23 cellular contexts compared by ENCODE assay signal in the genomic region with DNA sequence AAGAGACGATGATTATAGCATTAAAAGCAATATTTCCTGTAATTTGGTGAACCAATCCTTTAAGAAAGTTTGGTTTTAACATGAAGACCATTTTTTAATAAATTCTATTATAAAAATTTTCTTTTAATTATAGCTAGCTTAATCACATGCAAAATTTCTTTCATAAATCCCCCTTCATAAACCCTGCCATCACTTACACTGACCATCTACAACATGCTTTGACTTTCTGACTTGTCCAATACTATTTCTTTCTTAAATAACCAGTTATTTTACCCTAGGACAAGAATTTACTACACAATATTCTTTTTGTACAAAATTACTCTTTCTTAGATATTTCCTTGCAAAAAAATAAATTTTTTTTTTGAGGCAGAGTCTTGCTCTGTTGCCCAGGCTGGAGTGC.
DNase-seq lines count a peak whose midpoint lies in the region; TF ChIP-seq lines count a peak whose summit lies in the region.
"Had no signal": no experiment of that assay in that cellular context is flagged by ENCODE, and none has a peak within 500 bp of the region (broad histone marks: within the 10 kb centered on the region; RNA-seq: fewer than 3 reads in every experiment).

No MANE protein-coding gene starts in this region.

- no peak overlapping the region for H3K9ac ChIP-seq in Karpas-422 (ENCODE audit: low read length)

- H3K4me1 ChIP-seq in Karpas-422 (ENCODE audit: low read length) (peaks cover 4% of the 10 kb centered on the region; the same call in 1 of the 2 replicates), esophagus muscularis mucosa (no peaks in the 10 kb centered on the region)
- H3K4me1 ChIP-seq: tibial nerve had no signal

- H3K27me3 ChIP-seq in Karpas-422 (ENCODE audit: low read length) (0 out of 2 replicates have a peak, but pooled peaks cover 3% of the 10 kb centered on the region), esophagus muscularis mucosa (no peaks in the 10 kb centered on the region)
- H3K27me3 ChIP-seq: MG63, tibial nerve had no signal

- H3K36me3 ChIP-seq in Karpas-422 (ENCODE audit: insufficient read depth, low read length), result no peaks in the 10 kb centered on the region
- no peaks in the 10 kb centered on the region for H3K36me3 ChIP-seq in esophagus muscularis mucosa
- H3K36me3 ChIP-seq: MG63, tibial nerve had no signal

- H3K4me2 ChIP-seq in Karpas-422 (ENCODE audit: low read depth, low read length, poor library complexity, severe bottlenecking), result no peak overlapping the region

- TF ChIP-seq POLR2A in esophagus muscularis mucosa (IDR thresholded peaks at IDR 0.05; ENCODE audit: low read depth), result no peak

- WGBS in esophagus muscularis mucosa, result 97% methylated on average over 1 of the region's 1 CpG

- H3K9me3 ChIP-seq in Karpas-422 (ENCODE audit: low read length) (peaks cover 11% of the 10 kb centered on the region; the same call in 1 of the 2 replicates), esophagus muscularis mucosa (peaks cover 0 to 7% (median 0%) of the 10 kb centered on the region in 4 donors)
- H3K9me3 ChIP-seq: MG63 had no signal

- H2AFZ ChIP-seq in Karpas-422 (ENCODE audit: low read length), result no peak overlapping the region

- H3K9me2 ChIP-seq in Karpas-422 (replicated peaks; ENCODE audit: insufficient read depth, low read length), result no peaks in the 10 kb centered on the region

- H3K27ac ChIP-seq in Karpas-422 (ENCODE audit: low read length) (no peak overlapping the region), esophagus muscularis mucosa (replicated peaks in 1 of 4) (no peak overlapping the region)
- H3K27ac ChIP-seq: tibial nerve had no signal

- DNase-seq in DMS114 treated with DMSO at 0.1 percent for 48 hours (lab: John Stamatoyannopoulos, UW; ENCODE audit: unreplicated experiment) (peak; percentile 1), Karpas-422 (peak; percentile 49), RKO (ENCODE audit: low spot score) (peak; percentile 2), fibroblast of mammary gland (ENCODE audit: low read depth) (peak; percentile 21), esophagus muscularis mucosa (ENCODE audit: extremely low spot score) (no peak)
- no peak for DNase-seq in stimulated activated CD4-positive, alpha-beta T cell treated with anti-CD3 and anti-CD28 coated beads, Interleukin-2, amount 100 ng/mL, for 24 hours
- DNase-seq in central memory CD4-positive, alpha-beta T cell, result no peak
- DNase-seq: activated B cell treated with CpG ODN at 0.5 μM for 24 hours; activated CD4-positive, alpha-beta T cell treated with anti-CD3 and anti-CD28 coated beads, Interleukin-2, amount 10 ng/mL, durations not matched to agents 7 days and 5 days; activated gamma-delta T cell; activated T-cell treated with anti-CD3 and anti-CD28 coated beads, Interleukin-2, amount 50 U/mL, for 1 hour; CD8-positive, alpha-beta memory T cell; DMS79; GDM1; hypothalamus; immature natural killer cell; MG63; NCI-H1417; NCI-H2081; NCI-H2227 treated with DMSO at 0.1 percent for 48 hours; stimulated activated CD4-positive, alpha-beta T cell treated with anti-CD3 and anti-CD28 coated beads, Interleukin-15, amount 100 ng/mL, for 24 hours; T-helper 1 cell had no signal

- no peaks in the 10 kb centered on the region for H4K20me1 ChIP-seq in Karpas-422 (ENCODE audit: insufficient read depth, low read depth, low read length)

- no peak for TF ChIP-seq CTCF in fibroblast of mammary gland (conservative IDR thresholded peaks at IDR 0.05; ENCODE audit: control insufficient read depth, insufficient read depth, low read depth, low read length)
- no peak for TF ChIP-seq CTCF in esophagus muscularis mucosa (IDR thresholded peaks at IDR 0.05)

- no peaks in the 10 kb centered on the region for H3K79me2 ChIP-seq in Karpas-422 (ENCODE audit: low read length)

- TF ChIP-seq EP300 in esophagus muscularis mucosa (IDR thresholded peaks at IDR 0.05), result no peak

- no peak overlapping the region for H3K4me3 ChIP-seq in Karpas-422 (ENCODE audit: low read length)
- H3K4me3 ChIP-seq in fibroblast of mammary gland (ENCODE audit: control insufficient read depth, low read depth, low read length), result no peak overlapping the region
- no peak overlapping the region for H3K4me3 ChIP-seq in esophagus muscularis mucosa
- H3K4me3 ChIP-seq: MG63, tibial nerve had no signal

- intact Hi-C loops in esophagus muscularis mucosa (cut with DNase I), result no loop called here

Comparison
In these comparisons a context has a peak if more than half of its experiments do, and no peak if none do; other contexts are left out.
1. DNase-seq: peak in DMS114 treated with DMSO at 0.1 percent for 48 hours (single experiment), Karpas-422 (single experiment), RKO (single experiment) and fibroblast of mammary gland (single experiment); none in stimulated activated CD4-positive, alpha-beta T cell treated with anti-CD3 and anti-CD28 coated beads, Interleukin-2, amount 100 ng/mL, for 24 hours (0 of 2), central memory CD4-positive, alpha-beta T cell (single experiment) and esophagus muscularis mucosa (single experiment).